ENCODE assay signal across 11 cellular contexts in genomic region chr6:84796343-84796742, GRCh38. TPM values are rescaled to one million over a fixed set of nuclear protein-coding genes. Genes with fewer than 3 reads are reported as not detected.
"Had no signal": no experiment of that assay in that cellular context is flagged by ENCODE, and none has a peak within 500 bp of the region (broad histone marks: within the 10 kb centered on the region; RNA-seq: fewer than 3 reads in every experiment).

No MANE protein-coding gene starts in this region.

- H3K36me3 ChIP-seq: HAP-1 had no signal

- FAIRE-seq: H1, H54 had no signal

- DNase-seq: GM23248, GOT3, H7, H9, HCEC 1CT, HFFc6 had no signal

- H3K9ac ChIP-seq: GM23248 had no signal

- H3K27ac ChIP-seq: GM23248 had no signal

- ATAC-seq: GM23338, HCT116 had no signal

- H2AFZ ChIP-seq: GM23248, GM23338 had no signal

- H3K4me1 ChIP-seq: HAP-1 had no signal

- H3K4me3 ChIP-seq: GM23248, GM23338, HAP-1 had no signal

- H3K4me2 ChIP-seq: GM23338 had no signal

- H3K9me3 ChIP-seq: HAP-1 had no signal

RNA-seq across cellular contexts. Expression of gene TBX18, which starts 31.9 kb away (rescaled TPM):
- total RNA-seq: H1, H9 had no signal
- polyA plus RNA-seq: GM23338 had no signal
